In genomic region chr7:16644987-16645592, GRCh38 we compare ENCODE assay signal across 7 cellular contexts. TPM values are rescaled to one million over a fixed set of nuclear protein-coding genes. Genes with fewer than 3 reads are reported as not detected.
DNase-seq lines count a peak whose midpoint lies in the region; ATAC-seq and TF ChIP-seq lines count a peak whose summit lies in the region.

No MANE protein-coding gene starts in this region.

- peak overlapping the region; percentile 86 for H3K4me3 ChIP-seq in fibroblast of the aortic adventitia (ENCODE audit: low read depth, low read length)

- DNase-seq in activated B cell treated with CpG ODN at 0.5 μM for 24 hours (no peak), fibroblast of the aortic adventitia (ENCODE audit: low read depth) (peak; percentile 54), omental fat pad (ENCODE audit: low spot score) (peak; percentile 28), NCI-H524 treated with DMSO at 0.1 percent for 48 hours (lab: John Stamatoyannopoulos, UW) (no peak), NCI-H1048 (lab: John Stamatoyannopoulos, UW) (no peak)

- peak overlapping the region; percentile 99 for H3K27ac Mint-ChIP-seq in activated B cell treated with CpG ODN at 0.5 μM for 24 hours

- POLR2A ChIA-PET in activated B cell treated with CpG ODN at 0.5 μM for 24 hours (lab: Charles Lee), result interaction anchor here (1.0 to 2.6 kb wide), 12 partner anchors 9 to 654 kb away, joined by 3 to 30 read pairs (median 8); partner anchors contain the start of genes AHR, CRPPA and TSPAN13

- CTCF ChIA-PET in activated B cell treated with CpG ODN at 0.5 μM for 24 hours (lab: Charles Lee), result interaction anchor here (0.5 to 1.8 kb wide), 2 partner anchors 80 to 116 kb away, joined by 3 to 4 read pairs; no protein-coding TSS in a partner anchor

- TF ChIP-seq CTCF in activated B cell treated with CpG ODN at 0.5 μM for 24 hours (IDR thresholded peaks at IDR 0.05), result no peak
- TF ChIP-seq CTCF in fibroblast of the aortic adventitia (IDR thresholded peaks at IDR 0.05; ENCODE audit: insufficient read depth, low read length), result no peak
- no peak for TF ChIP-seq CTCF in omental fat pad (IDR thresholded peaks at IDR 0.05)

- ATAC-seq in GM18511 (IDR thresholded peaks at IDR 0.05; ENCODE audit: unreplicated experiment) (peak; percentile 12), HG03354 (IDR thresholded peaks at IDR 0.05; ENCODE audit: poor library complexity, severe bottlenecking, unreplicated experiment) (peak; percentile 8), activated B cell treated with CpG ODN at 0.5 μM for 24 hours (ENCODE audit: low read depth) (peak; percentile 3), omental fat pad (ENCODE audit: low FRiP score) (peak; percentile 37)

- H3K4me3 Mint-ChIP-seq in activated B cell treated with CpG ODN at 0.5 μM for 24 hours, result peak overlapping the region; percentile 99

- intact Hi-C loops in activated B cell treated with CpG ODN at 0.5 μM for 24 hours (cut with micrococcal nuclease), result loop anchor here (1.0 to 5.0 kb wide), 4 partner anchors 35 to 1697 kb away; no protein-coding TSS in a partner anchor

- peaks cover 54% of the 10 kb centered on the region for H3K4me1 Mint-ChIP-seq in activated B cell treated with CpG ODN at 0.5 μM for 24 hours

- no peaks in the 10 kb centered on the region for H3K9me3 Mint-ChIP-seq in activated B cell treated with CpG ODN at 0.5 μM for 24 hours

- H3K36me3 Mint-ChIP-seq in activated B cell treated with CpG ODN at 0.5 μM for 24 hours (ENCODE audit: low read depth), result peaks cover 13% of the 10 kb centered on the region

- no peaks in the 10 kb centered on the region for H3K27me3 Mint-ChIP-seq in activated B cell treated with CpG ODN at 0.5 μM for 24 hours

RNA-seq across cellular contexts. Expression of gene ANKMY2, which starts 0.5 kb away (rescaled TPM):
- total RNA-seq in activated B cell treated with CpG ODN at 0.5 μM for 24 hours, result 9.4 and 11.3 TPM in 2 replicates
- 24.9 and 30.2 TPM in 2 replicates for total RNA-seq in fibroblast of the aortic adventitia (ENCODE audit: low replicate concordance)
- total RNA-seq in omental fat pad, result 10 to 100 TPM in 3 of 4 donors, 1 to 10 TPM in 1; 7.4 to 15.9 (median 11.4) TPM

RNA-seq across cellular contexts. Expression of gene BZW2, which starts 0.9 kb away (rescaled TPM):
- 47.2 and 48.2 TPM in 2 replicates for total RNA-seq in activated B cell treated with CpG ODN at 0.5 μM for 24 hours
- 35.6 and 61.8 TPM in 2 replicates for total RNA-seq in fibroblast of the aortic adventitia (ENCODE audit: low replicate concordance)
- 10 to 100 TPM; 44.9 to 92.7 (median 55.4) TPM for total RNA-seq in omental fat pad

Comparison
In these comparisons a context has a peak if more than half of its experiments do, and no peak if none do; other contexts are left out.
1. DNase-seq: peak in fibroblast of the aortic adventitia (single experiment) and omental fat pad (single experiment); none in activated B cell treated with CpG ODN at 0.5 μM for 24 hours (single experiment), NCI-H524 treated with DMSO at 0.1 percent for 48 hours (single experiment) and NCI-H1048 (single experiment).
2. Peak in every context shown above with its lines, with median percentiles within 50 percentile points of each other: ATAC-seq.